8 cellular contexts compared by ENCODE assay signal in genomic region chr19:39435499-39436349, GRCh38.
DNase-seq lines count a peak whose midpoint lies in the region; ATAC-seq and TF ChIP-seq lines count a peak whose summit lies in the region.

RPS16 (minus strand) TSS chr19:39435949; CDS start chr19:39435895, 54 bp downstream.

- DNase-seq in AG09309 (ENCODE audit: low read depth) (peak; percentile 84), NCI-H446 (lab: John Stamatoyannopoulos, UW) (peak; percentile 98 to 99), caudate nucleus (lab: John Stamatoyannopoulos, UW) (peak; percentile 56 to 99 (median 97)), iris pigment epithelial cell (ENCODE audit: low read depth) (peak; percentile 98)
- peak; percentile 98 to 99 (median 98) for DNase-seq in activated CD4-positive, CD25-positive, alpha-beta regulatory T cell (lab: John Stamatoyannopoulos, UW)
- DNase-seq in stimulated activated CD4-positive, alpha-beta T cell treated with anti-CD3 and anti-CD28 coated beads, Interleukin-12 subunit alpha, Interleukin-12 subunit beta, amount 100 ng/mL, for 24 hours (ENCODE audit: low read depth in 2 of 2): peak; percentile 99

- H3K4me3 ChIP-seq in AG09309 (ENCODE audit: control insufficient read depth, low read depth, low read length): peak within 1 kb of the TSS; percentile 82

- no peak for TF ChIP-seq CTCF in AG09309 (IDR thresholded peaks at IDR 0.05; ENCODE audit: control insufficient read depth, insufficient read depth, low read depth, low read length, missing control alignments)

- ATAC-seq in GM19025 (IDR thresholded peaks at IDR 0.05; ENCODE audit: low read depth, unreplicated experiment): peak; percentile 70
- ATAC-seq in HG03280 (IDR thresholded peaks at IDR 0.05; ENCODE audit: unreplicated experiment): peak; percentile 80

- peak within 1 kb of the TSS; percentile 77 for H3K27ac ChIP-seq in caudate nucleus (ENCODE audit: low read depth, low read length)

Comparison
In these comparisons a context has a peak if more than half of its experiments do, and no peak if none do; other contexts are left out.
1. Peak in every context shown above with its lines: DNase-seq, ATAC-seq, H3K4me3 ChIP-seq and H3K27ac ChIP-seq.